ENCODE assay signal across 8 cellular contexts in genomic region chr20:544153-544725, GRCh38. TPM values are rescaled to one million over a fixed set of nuclear protein-coding genes. Genes with fewer than 3 reads are reported as not detected.
DNase-seq lines count a peak whose midpoint lies in the region; ATAC-seq and TF ChIP-seq lines count a peak whose summit lies in the region.

No MANE protein-coding gene starts in this region.

- peaks cover 3% of the 10 kb centered on the region; the same call in 1 of the 3 replicates for H3K9me3 Mint-ChIP-seq in GM23338
- H3K9me3 Mint-ChIP-seq in WTC11, result peaks cover 12% of the 10 kb centered on the region
- H3K9me3 Mint-ChIP-seq in glutamatergic neuron (ENCODE audit: unreplicated experiment), result no peaks in the 10 kb centered on the region

- H3K79me2 ChIP-seq in GM23338 (replicated peaks; ENCODE audit: insufficient read depth), result peaks cover 43% of the 10 kb centered on the region

- H3K27me3 ChIP-seq in GM23338 (ENCODE audit: insufficient read depth), result peaks cover 9% of the 10 kb centered on the region; the same call in 1 of the 2 replicates

- peak overlapping the region; percentile 99 for H3K27ac Mint-ChIP-seq in GM23338
- peak overlapping the region; percentile 96 for H3K27ac Mint-ChIP-seq in WTC11
- peak overlapping the region; percentile 99 for H3K27ac Mint-ChIP-seq in glutamatergic neuron (ENCODE audit: unreplicated experiment)

- peaks cover 36% of the 10 kb centered on the region for H4K20me1 ChIP-seq in GM23338 (replicated peaks; ENCODE audit: insufficient read depth)

- H3K36me3 Mint-ChIP-seq in GM23338 (ENCODE audit: low read depth) (peaks cover 23% of the 10 kb centered on the region), WTC11 (peaks cover 17% of the 10 kb centered on the region), glutamatergic neuron (ENCODE audit: unreplicated experiment) (no peaks in the 10 kb centered on the region)

- H3K36me3 ChIP-seq in GM23338 (ENCODE audit: insufficient read depth), result no peaks in the 10 kb centered on the region

- H3K4me3 Mint-ChIP-seq in GM23338 (peak overlapping the region; percentile 88), WTC11 (peak overlapping the region; percentile 87), glutamatergic neuron (ENCODE audit: unreplicated experiment) (peak overlapping the region; percentile 93)

- H3K4me1 Mint-ChIP-seq in GM23338 (peaks cover 40% of the 10 kb centered on the region), WTC11 (peaks cover 42% of the 10 kb centered on the region), glutamatergic neuron (ENCODE audit: low read depth, unreplicated experiment) (peaks cover 14% of the 10 kb centered on the region)

- H3K4me2 ChIP-seq in GM23338, result peak overlapping the region; percentile 54

- no peak overlapping the region for H3K27ac ChIP-seq in GM23338 (ENCODE audit: low read depth)

- H3K4me3 ChIP-seq in GM23338 (peak overlapping the region; percentile 98; the same call in 1 of the 2 replicates), skeletal muscle cell (ENCODE audit: low read depth, low read length) (peak overlapping the region; percentile 99)

- POLR2A ChIA-PET in WTC11 (lab: Charles Lee), result interaction anchor here (0.6 to 1.6 kb wide), 8 partner anchors 11 to 162 kb away, joined by 3 to 6 read pairs (median 4); no protein-coding TSS in a partner anchor

- H3K27me3 Mint-ChIP-seq in GM23338 (ENCODE audit: insufficient read depth, low read depth, poor library complexity), result peaks cover 5% of the 10 kb centered on the region
- H3K27me3 Mint-ChIP-seq in WTC11 (ENCODE audit: low read depth), result peaks cover 38% of the 10 kb centered on the region
- peaks cover 8% of the 10 kb centered on the region for H3K27me3 Mint-ChIP-seq in glutamatergic neuron (ENCODE audit: unreplicated experiment)

- DNase-seq in GM23338 (ENCODE audit: low spot score) (no peak), WTC11 (ENCODE audit: low spot score) (no peak), glutamatergic neuron (no peak), skeletal muscle cell (ENCODE audit: low read depth) (no peak), omental fat pad (ENCODE audit: low spot score) (no peak)
- DNase-seq in effector CD8-positive, alpha-beta T cell (lab: John Stamatoyannopoulos, UW), result no peak

- H3K4me1 ChIP-seq in GM23338 (ENCODE audit: insufficient read depth), result peaks cover 27% of the 10 kb centered on the region

- ATAC-seq in GM23338 (no peak), WTC11 (no peak), HG03095 (IDR thresholded peaks at IDR 0.05; ENCODE audit: unreplicated experiment) (no peak), omental fat pad (ENCODE audit: low FRiP score) (no peak), GM21515 (IDR thresholded peaks at IDR 0.05; ENCODE audit: unreplicated experiment) (no peak)

- CTCF ChIA-PET in WTC11 (lab: Charles Lee), result interaction anchor here (0.6 to 3.4 kb wide), 11 partner anchors 19 to 265 kb away, joined by 3 to 21 read pairs (median 7); partner anchors contain the start of genes SLC52A3 and TRIB3

- H2AFZ ChIP-seq in GM23338, result peak overlapping the region; percentile 1

- H3K9me2 ChIP-seq in GM23338 (ENCODE audit: insufficient read depth), result no peaks in the 10 kb centered on the region

- H3F3A ChIP-seq in GM23338 (replicated peaks; ENCODE audit: low read depth), result no peaks in the 10 kb centered on the region

- TF ChIP-seq CTCF in GM23338 (conservative IDR thresholded peaks at IDR 0.05; ENCODE audit: low read depth in 2 of 2), result no peak
- TF ChIP-seq CTCF in WTC11 (IDR thresholded peaks at IDR 0.05), result no peak
- no peak for TF ChIP-seq CTCF in glutamatergic neuron (IDR thresholded peaks at IDR 0.05; ENCODE audit: partially characterized antibody, unreplicated experiment)
- no peak for TF ChIP-seq CTCF in omental fat pad (IDR thresholded peaks at IDR 0.05)

TF ChIP-seq in GM23338, 12 proteins besides CTCF, POLR2A, EP300 and RAD21:
- 0 out of 2 replicates have a peak, but pooled peaks have one; percentile 12 for TF ChIP-seq ZNF114 (CRISPR knock-in tag; IDR thresholded peaks at IDR 0.05)
- no peak for TF ChIP-seq ETS1 (IDR thresholded peaks at IDR 0.05)
- no peak for TF ChIP-seq JUNB (IDR thresholded peaks at IDR 0.05; ENCODE audit: unreplicated experiment)

TF ChIP-seq in WTC11, 78 proteins besides CTCF, POLR2A, EP300 and RAD21:
- no peak for TF ChIP-seq PREB (CRISPR knock-in tag; IDR thresholded peaks at IDR 0.05; ENCODE audit: borderline replicate concordance)

RNA-seq across cellular contexts. Expression of gene CSNK2A1, which starts 0.6 kb away (rescaled TPM):
- 244 and 252 TPM in 2 replicates for total RNA-seq in GM23338 (2014; rRNA removed; shearing (Covaris generic))
- polyA plus RNA-seq in GM23338 (2016; fragmentation: Nextera tagmentation; extraction: Ambion mirVana), result 73.2 and 85.1 TPM in 2 replicates
- 235 to 244 TPM (median 236 TPM) in 3 replicates for total RNA-seq in WTC11 (2021)
- 214 TPM for total RNA-seq in glutamatergic neuron (ENCODE audit: unreplicated experiment)
- 10 to 100 TPM; 67.3 to 94.8 (median 84.7) TPM for total RNA-seq in omental fat pad
